Comparison of ENCODE assay signal across 12 cellular contexts in the genomic region with DNA sequence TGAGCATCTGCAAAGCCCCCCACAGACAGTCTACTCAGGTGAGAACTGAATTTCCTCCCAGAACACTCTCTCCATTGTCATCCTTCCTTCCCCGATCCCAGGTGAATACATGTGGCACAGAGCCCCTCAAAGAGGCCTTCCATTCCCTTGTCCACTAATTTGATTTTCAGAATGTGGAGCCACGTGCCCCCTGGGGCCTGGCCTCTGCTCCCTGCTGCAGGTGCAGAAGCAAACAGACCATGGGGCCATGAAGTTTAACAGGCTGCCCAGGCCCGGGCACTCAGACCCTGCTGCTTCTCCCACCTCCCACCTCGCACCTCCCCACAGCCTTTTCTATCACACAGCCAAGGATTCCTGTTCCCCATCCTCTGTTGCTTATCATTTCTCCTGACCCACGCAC.
A peak's percentile ranks its signal among the peaks of the same experiment; 100 is the strongest.
DNase-seq lines count a peak whose midpoint lies in the region; ATAC-seq, FAIRE-seq and TF ChIP-seq lines count a peak whose summit lies in the region.
"Had no signal": no experiment of that assay in that cellular context is flagged by ENCODE, and none has a peak within 500 bp of the region (broad histone marks: within the 10 kb centered on the region; RNA-seq: fewer than 3 reads in every experiment).

No MANE protein-coding gene starts in this region.

- H3K27ac Mint-ChIP-seq in CD4-positive, alpha-beta T cell = peak overlapping the region; percentile 83
- H3K27ac Mint-ChIP-seq in brain = peak overlapping the region in 4 of 5 experiments; percentile 56 to 93 (median 80)
- H3K27ac Mint-ChIP-seq in naive thymus-derived CD8-positive, alpha-beta T cell = peak overlapping the region in 9 of 10 donors; percentile 17 to 90 (median 83)

- H3K4me1 ChIP-seq in esophagus muscularis mucosa = peaks cover 4 to 30% (median 22%) of the 10 kb centered on the region in 4 donors

- no peak for ATAC-seq in CD4-positive, alpha-beta T cell (ENCODE audit: poor library complexity)
- ATAC-seq in naive thymus-derived CD8-positive, alpha-beta T cell = no peak

- peaks cover 18% of the 10 kb centered on the region for H3K4me1 Mint-ChIP-seq in CD4-positive, alpha-beta T cell (ENCODE audit: low read depth)
- H3K4me1 Mint-ChIP-seq in brain = peaks cover 99% of the 10 kb centered on the region
- H3K4me1 Mint-ChIP-seq in naive thymus-derived CD8-positive, alpha-beta T cell = peaks cover 5 to 18% (median 14%) of the 10 kb centered on the region in 4 donors

- H3K27me3 ChIP-seq in CD4-positive, alpha-beta T cell (ENCODE audit: control insufficient read depth, insufficient read depth, low read length) = no peaks in the 10 kb centered on the region
- H3K27me3 ChIP-seq in esophagus muscularis mucosa = no peaks in the 10 kb centered on the region
- H3K27me3 ChIP-seq: gastrocnemius medialis, SJCRH30 had no signal

- H3K4me3 ChIP-seq in Jurkat, Clone E6-1 (ENCODE audit: low read length) = peak overlapping the region; percentile 49
- H3K4me3 ChIP-seq in esophagus muscularis mucosa = no peak overlapping the region
- H3K4me3 ChIP-seq: gastrocnemius medialis, SJCRH30 had no signal

- POLR2A ChIA-PET in CD4-positive, alpha-beta T cell (lab: Charles Lee) = interaction anchor here (0.6 to 1.4 kb wide), 3 partner anchors 31 to 103 kb away, joined by 3 to 7 read pairs (median 6); no protein-coding TSS in a partner anchor
- POLR2A ChIA-PET in naive thymus-derived CD8-positive, alpha-beta T cell (lab: Charles Lee) = no interaction called here

- H3K27ac ChIP-seq in CD4-positive, alpha-beta T cell (ENCODE audit: low read depth, low read length) = no peak overlapping the region
- no peak overlapping the region for H3K27ac ChIP-seq in esophagus muscularis mucosa (replicated peaks in 1 of 4)
- H3K27ac ChIP-seq: gastrocnemius medialis, SJCRH30 had no signal

- TF ChIP-seq EP300 in esophagus muscularis mucosa (IDR thresholded peaks at IDR 0.05) = no peak

- intact Hi-C loops in CD4-positive, alpha-beta T cell (cut with DNase I, micrococcal nuclease) = no loop called here
- intact Hi-C loops in esophagus muscularis mucosa (cut with DNase I) = no loop called here

- TF ChIP-seq POLR2A in GM12892 (IDR thresholded peaks at IDR 0.05; ENCODE audit: low read depth, low read length) (no peak), esophagus muscularis mucosa (IDR thresholded peaks at IDR 0.05; ENCODE audit: low read depth) (no peak)

- H3K36me3 ChIP-seq in esophagus muscularis mucosa = no peaks in the 10 kb centered on the region
- H3K36me3 ChIP-seq: gastrocnemius medialis, SJCRH30 had no signal

- H3K36me3 Mint-ChIP-seq in CD4-positive, alpha-beta T cell (ENCODE audit: low read depth) = no peaks in the 10 kb centered on the region
- H3K36me3 Mint-ChIP-seq in brain = no peaks in the 10 kb centered on the region
- peaks cover 0 to 2% (median 0%) of the 10 kb centered on the region in 3 donors for H3K36me3 Mint-ChIP-seq in naive thymus-derived CD8-positive, alpha-beta T cell

- no peak for DNase-seq in CD4-positive, alpha-beta T cell
- no peak for DNase-seq in Jurkat, Clone E6-1 (ENCODE audit: low read depth, low spot score)
- no peak for DNase-seq in naive thymus-derived CD8-positive, alpha-beta T cell
- DNase-seq in cortex of kidney (lab: John Stamatoyannopoulos, UW) (no peak), NCI-H345 (lab: John Stamatoyannopoulos, UW) (no peak), GM12892 (ENCODE audit: insufficient read length) (no peak), esophagus muscularis mucosa (ENCODE audit: extremely low spot score) (no peak)
- DNase-seq: activated CD4-positive, CD25-positive, alpha-beta regulatory T cell; NCI-H510A treated with DMSO at 0.1 percent for 48 hours had no signal

- peak overlapping the region; percentile 81 for H3K4me3 Mint-ChIP-seq in CD4-positive, alpha-beta T cell
- H3K4me3 Mint-ChIP-seq in brain = peak overlapping the region in 1 of 5 experiments; percentile 69
- H3K4me3 Mint-ChIP-seq in naive thymus-derived CD8-positive, alpha-beta T cell = peak overlapping the region; percentile 69 to 87 (median 82)

- TF ChIP-seq CTCF in CD4-positive, alpha-beta T cell (IDR thresholded peaks at IDR 0.05) = no peak
- TF ChIP-seq CTCF in brain (conservative IDR thresholded peaks at IDR 0.05) (no peak), esophagus muscularis mucosa (IDR thresholded peaks at IDR 0.05) (no peak)

- 81% methylated on average over 5 of the region's 5 CpGs for WGBS in esophagus muscularis mucosa

- no peaks in the 10 kb centered on the region for H3K9me3 ChIP-seq in CD4-positive, alpha-beta T cell (ENCODE audit: control insufficient read depth, low read length)
- H3K9me3 ChIP-seq in esophagus muscularis mucosa = no peaks in the 10 kb centered on the region
- H3K9me3 ChIP-seq: gastrocnemius medialis, SJCRH30 had no signal

- CTCF ChIA-PET in CD4-positive, alpha-beta T cell (lab: Charles Lee) = no interaction called here

- no peaks in the 10 kb centered on the region for H3K9me3 Mint-ChIP-seq in CD4-positive, alpha-beta T cell
- H3K9me3 Mint-ChIP-seq in brain = no peaks in the 10 kb centered on the region
- H3K9me3 Mint-ChIP-seq in naive thymus-derived CD8-positive, alpha-beta T cell = no peaks in the 10 kb centered on the region

- H3K27me3 Mint-ChIP-seq in CD4-positive, alpha-beta T cell = no peaks in the 10 kb centered on the region
- H3K27me3 Mint-ChIP-seq in brain = peaks cover 8% of the 10 kb centered on the region
- H3K27me3 Mint-ChIP-seq in naive thymus-derived CD8-positive, alpha-beta T cell = peaks cover 0 to 8% (median 0%) of the 10 kb centered on the region in 5 donors

- FAIRE-seq in GM12892 (lab: Jason Lieb, UNC) = no peak
